Comparison of ENCODE assay signal across 9 cellular contexts in the genomic region with DNA sequence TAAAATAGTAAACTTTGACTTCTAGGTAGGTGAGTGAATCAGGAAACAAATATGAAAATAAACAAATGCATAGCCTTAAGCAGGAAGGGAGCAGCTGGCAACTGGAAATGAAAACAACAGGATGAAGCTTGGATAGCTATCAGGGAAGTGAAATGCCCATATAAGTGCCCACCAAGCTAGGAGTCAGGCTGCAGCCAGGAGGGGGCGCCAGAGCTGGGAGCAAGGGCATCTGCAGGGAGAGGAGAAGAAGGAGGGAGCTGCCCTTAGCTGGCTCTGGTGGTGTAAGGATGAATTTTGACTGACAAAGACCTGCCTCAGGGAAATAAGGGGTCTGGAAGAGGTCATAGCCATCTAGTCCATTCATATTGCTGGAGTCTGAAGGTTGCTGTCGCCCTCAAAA.
A peak's percentile ranks its signal among the peaks of the same experiment; 100 is the strongest.
DNase-seq lines count a peak whose midpoint lies in the region; ATAC-seq, FAIRE-seq and TF ChIP-seq lines count a peak whose summit lies in the region.
"Had no signal": no experiment of that assay in that cellular context is flagged by ENCODE, and none has a peak within 500 bp of the region (broad histone marks: within the 10 kb centered on the region; RNA-seq: fewer than 3 reads in every experiment).

No MANE protein-coding gene starts in this region.

- no peaks in the 10 kb centered on the region for H3K4me1 ChIP-seq in kidney (ENCODE audit: control insufficient read depth in 1 of 2, insufficient read depth in 1 of 2, low read depth in 1 of 2, low read length in 2 of 2)
- no peaks in the 10 kb centered on the region for H3K4me1 ChIP-seq in tibial artery

- H3K9me3 ChIP-seq in kidney (ENCODE audit: control insufficient read depth in 1 of 2, low read length in 2 of 2) (no peaks in the 10 kb centered on the region), tibial artery (no peaks in the 10 kb centered on the region)

- DNase-seq in stimulated activated CD4-positive, alpha-beta T cell treated with anti-CD3 and anti-CD28 coated beads, Interleukin-12 subunit alpha, Interleukin-12 subunit beta, amount 100 ng/mL, for 48 hours (ENCODE audit: low read depth in 2 of 3, low spot score in 1 of 3) = peak in 2 of 3 donors; percentile 1 to 2
- DNase-seq in stimulated activated CD4-positive, alpha-beta T cell treated with anti-CD3 and anti-CD28 coated beads, Interleukin-12 subunit alpha, Interleukin-12 subunit beta, amount 100 ng/mL, for 4 hours = no peak
- DNase-seq in RPMI8226 (peak; percentile 28), iPS DF 19.7 (ENCODE audit: low read depth, low spot score) (peak; percentile 15), kidney (no peak), tibial artery (no peak)

- no peak overlapping the region for H3K27ac ChIP-seq in kidney (ENCODE audit: low read depth in 2 of 2, low read length in 2 of 2)
- no peak overlapping the region for H3K27ac ChIP-seq in tibial artery

- no peaks in the 10 kb centered on the region for H3K36me3 ChIP-seq in kidney (ENCODE audit: control insufficient read depth in 1 of 2, insufficient read depth in 2 of 2, low read length in 2 of 2)
- H3K36me3 ChIP-seq in tibial artery = no peaks in the 10 kb centered on the region

- FAIRE-seq in kidney (lab: Jason Lieb, UNC) = no peak

- no peak overlapping the region for H3K9ac ChIP-seq in kidney (ENCODE audit: low read length in 2 of 2)

- ATAC-seq in HG02973 (IDR thresholded peaks at IDR 0.05; ENCODE audit: unreplicated experiment) (peak; percentile 66), HG03045 (IDR thresholded peaks at IDR 0.05; ENCODE audit: unreplicated experiment) (no peak)
- ATAC-seq: activated naive CD4-positive, alpha-beta T cell treated with anti-CD3 and anti-CD28 coated beads, Interleukin-2, amount 50 U/mL, for 72 hours had no signal

- H3K27me3 ChIP-seq in tibial artery = no peaks in the 10 kb centered on the region

- H3K4me3 ChIP-seq in kidney (ENCODE audit: low read length in 2 of 2) = no peak overlapping the region
- no peak overlapping the region for H3K4me3 ChIP-seq in tibial artery

- intact Hi-C loops in kidney (cut with DNase I) (no loop called here), tibial artery (cut with DNase I; ENCODE audit: low total_unique reads) (no loop called here)

- TF ChIP-seq CTCF in kidney (IDR thresholded peaks at IDR 0.05; ENCODE audit: borderline replicate concordance, extremely low read depth, insufficient read depth) (no peak), tibial artery (IDR thresholded peaks at IDR 0.05) (no peak)

Comparison
In these comparisons a context has a peak if more than half of its experiments do, and no peak if none do; other contexts are left out.
1. DNase-seq: peak in stimulated activated CD4-positive, alpha-beta T cell treated with anti-CD3 and anti-CD28 coated beads, Interleukin-12 subunit alpha, Interleukin-12 subunit beta, amount 100 ng/mL, for 48 hours (2 of 3), RPMI8226 (single experiment) and iPS DF 19.7 (single experiment); none in stimulated activated CD4-positive, alpha-beta T cell treated with anti-CD3 and anti-CD28 coated beads, Interleukin-12 subunit alpha, Interleukin-12 subunit beta, amount 100 ng/mL, for 4 hours (single experiment), kidney (single experiment) and tibial artery (0 of 2).